In genomic region chr9:10447036-10447435, GRCh38 we compare ENCODE assay signal across 23 cellular contexts.
"Had no signal": no experiment of that assay in that cellular context is flagged by ENCODE, and none has a peak within 500 bp of the region (broad histone marks: within the 10 kb centered on the region; RNA-seq: fewer than 3 reads in every experiment).

No MANE protein-coding gene starts in this region.

- H3K9ac ChIP-seq: SK-N-SH had no signal

- ATAC-seq: Panc1, PC-3, T-cell had no signal

- FAIRE-seq: HTR-8/SVneo had no signal

- H3K9me3 ChIP-seq: MG63, SK-N-SH had no signal

- H3K27ac ChIP-seq: HL-60, RWPE1 had no signal

- H3K4me3 ChIP-seq: MG63 had no signal

- H3K27me3 ChIP-seq: MG63 had no signal

- H3K4me2 ChIP-seq: SK-N-SH had no signal

- DNase-seq: Karpas-422; KG1; MG63; NCI-H1092 treated with DMSO at 0.1 percent for 48 hours; NCI-H1436; NCI-H187; NCI-H2029; NCI-H2081 treated with DMSO at 0.1 percent for 48 hours; NCI-H2171 treated with DMSO at 0.1 percent for 48 hours; NCI-H2227 treated with DMSO at 0.1 percent for 48 hours; NCI-H524; NCI-H526 treated with DMSO at 0.1 percent for 48 hours; NCI-H748 treated with DMSO at 0.1 percent for 48 hours; NK-92 treated with Interleukin-12 subunit alpha and Interleukin-12 subunit beta, amount 100 ng/mL, for 24 hours; PC-3; SHP77; SK-N-SH; SW 1271; T-cell had no signal

- H3K36me3 ChIP-seq: MG63 had no signal
